32 cellular contexts compared by ENCODE assay signal in genomic region chr4:157806176-157806575, GRCh38.
"Had no signal": no experiment of that assay in that cellular context is flagged by ENCODE, and none has a peak within 500 bp of the region (broad histone marks: within the 10 kb centered on the region; RNA-seq: fewer than 3 reads in every experiment).

No MANE protein-coding gene starts in this region.

- H3K4me3 ChIP-seq: cardiac muscle cell, colonic mucosa, dorsolateral prefrontal cortex, gastroesophageal sphincter, ovary, prostate gland, right atrium auricular region, stomach, suprapubic skin, tibial artery, upper lobe of right lung had no signal

- ATAC-seq: activated CD8-positive, alpha-beta memory T cell treated with anti-CD3 and anti-CD28 coated beads, Interleukin-2, amount 10 ng/mL, durations not matched to agents 7 days and 5 days; activated naive CD4-positive, alpha-beta T cell treated with anti-CD3 and anti-CD28 coated beads, Interleukin-2, amount 50 U/mL, for 72 hours; gastroesophageal sphincter; left cardiac atrium; left ventricle myocardium superior; stimulated activated naive B cell treated with anti-CD40 and anti-IgM and Interleukin-4, amounts not matched to agents 10 μg/mL and 1 μg/mL and 100 μg/mL, for 72 hours; upper lobe of right lung had no signal

- H3K27ac ChIP-seq: colonic mucosa, ovary, prostate gland, right atrium auricular region, suprapubic skin, upper lobe of right lung, WERI-Rb-1 had no signal

- H3K36me3 Mint-ChIP-seq: activated CD8-positive, alpha-beta memory T cell treated with anti-CD3 and anti-CD28 coated beads, Interleukin-2, amount 10 ng/mL, durations not matched to agents 7 days and 5 days; activated naive CD4-positive, alpha-beta T cell treated with anti-CD3 and anti-CD28 coated beads, Interleukin-2, amount 50 U/mL, for 72 hours; brain; naive B cell; stimulated activated naive B cell treated with anti-CD40 and anti-IgM and Interleukin-4, amounts not matched to agents 10 μg/mL and 1 μg/mL and 100 μg/mL, for 72 hours had no signal

- FAIRE-seq: keratinocyte had no signal

- H3K36me3 ChIP-seq: cardiac muscle cell, colonic mucosa, gastroesophageal sphincter, ovary, prostate gland, right atrium auricular region, stomach, suprapubic skin, tibial artery, upper lobe of right lung, WERI-Rb-1 had no signal

- H3K4me1 ChIP-seq: colonic mucosa, prostate gland, right atrium auricular region, suprapubic skin, upper lobe of right lung had no signal

- DNase-seq: activated CD4-positive, alpha-beta memory T cell treated with anti-CD3 and anti-CD28 coated beads, Interleukin-2, amount 10 ng/mL, durations not matched to agents 7 days and 5 days; activated CD4-positive, alpha-beta T cell treated with anti-CD3 and anti-CD28 coated beads, Interleukin-2, amount 10 ng/mL, durations not matched to agents 7 days and 5 days; activated CD4-positive, CD25-positive, alpha-beta regulatory T cell treated with anti-CD3 and anti-CD28 coated beads, Interleukin-2, amount 50 U/mL, for 72 hours; activated CD8-positive, alpha-beta memory T cell treated with anti-CD3 and anti-CD28 coated beads, Interleukin-2, amount 10 ng/mL, durations not matched to agents 7 days and 5 days; activated T-cell treated with anti-CD3 and anti-CD28 coated beads, Interleukin-2, amount 50 U/mL, for 48 hours; aorta; cerebellar nuclear complex; colonic mucosa; dorsolateral prefrontal cortex; effector memory CD4-positive, alpha-beta T cell; left cardiac atrium; left ventricle myocardium superior; naive B cell; ovary; stimulated activated CD4-positive, alpha-beta T cell treated with anti-CD3 and anti-CD28 coated beads, Interleukin-15, amount 100 ng/mL, for 24 hours; stimulated activated CD4-positive, alpha-beta T cell treated with anti-CD3 and anti-CD28 coated beads, Interleukin-2, amount 100 ng/mL, for 24 hours; stimulated activated naive B cell treated with anti-CD40 and anti-IgM and Interleukin-4, amounts not matched to agents 10 μg/mL and 1 μg/mL and 100 μg/mL, for 72 hours; stomach; T-helper 9 cell; tibial artery; upper lobe of right lung; WERI-Rb-1 had no signal

- H3K4me3 Mint-ChIP-seq: activated CD4-positive, alpha-beta memory T cell treated with anti-CD3 and anti-CD28 coated beads, Interleukin-2, amount 10 ng/mL, durations not matched to agents 7 days and 5 days; activated CD4-positive, alpha-beta T cell treated with anti-CD3 and anti-CD28 coated beads, Interleukin-2, amount 10 ng/mL, durations not matched to agents 7 days and 5 days; activated CD8-positive, alpha-beta memory T cell treated with anti-CD3 and anti-CD28 coated beads, Interleukin-2, amount 10 ng/mL, durations not matched to agents 7 days and 5 days; brain; naive B cell; stimulated activated naive B cell treated with anti-CD40 and anti-IgM and Interleukin-4, amounts not matched to agents 10 μg/mL and 1 μg/mL and 100 μg/mL, for 72 hours; T-helper 1 cell treated with Interleukin-12 subunit alpha and Interleukin-12 subunit beta and Interleukin-4 antibody, amounts not matched to agents 30 μg/mL and 1 μg/mL, for 36 hours had no signal

- H3K4me1 Mint-ChIP-seq: activated CD4-positive, alpha-beta memory T cell treated with anti-CD3 and anti-CD28 coated beads, Interleukin-2, amount 10 ng/mL, durations not matched to agents 7 days and 5 days; activated CD4-positive, alpha-beta T cell treated with anti-CD3 and anti-CD28 coated beads, Interleukin-2, amount 10 ng/mL, durations not matched to agents 7 days and 5 days; activated CD8-positive, alpha-beta memory T cell treated with anti-CD3 and anti-CD28 coated beads, Interleukin-2, amount 10 ng/mL, durations not matched to agents 7 days and 5 days; naive B cell; stimulated activated naive B cell treated with anti-CD40 and anti-IgM and Interleukin-4, amounts not matched to agents 10 μg/mL and 1 μg/mL and 100 μg/mL, for 72 hours had no signal

- H3K9me3 Mint-ChIP-seq: activated CD4-positive, alpha-beta memory T cell treated with anti-CD3 and anti-CD28 coated beads, Interleukin-2, amount 10 ng/mL, durations not matched to agents 7 days and 5 days; activated CD4-positive, alpha-beta T cell treated with anti-CD3 and anti-CD28 coated beads, Interleukin-2, amount 10 ng/mL, durations not matched to agents 7 days and 5 days; naive B cell; T-helper 1 cell treated with Interleukin-12 subunit alpha and Interleukin-12 subunit beta and Interleukin-4 antibody, amounts not matched to agents 30 μg/mL and 1 μg/mL, for 36 hours had no signal

- H3K27me3 ChIP-seq: cardiac muscle cell, colonic mucosa, dorsolateral prefrontal cortex, gastroesophageal sphincter, ovary, right atrium auricular region, stomach, suprapubic skin, tibial artery, upper lobe of right lung had no signal

- H3K27me3 Mint-ChIP-seq: activated CD4-positive, alpha-beta memory T cell treated with anti-CD3 and anti-CD28 coated beads, Interleukin-2, amount 10 ng/mL, durations not matched to agents 7 days and 5 days; activated CD4-positive, alpha-beta T cell treated with anti-CD3 and anti-CD28 coated beads, Interleukin-2, amount 10 ng/mL, durations not matched to agents 7 days and 5 days; activated CD8-positive, alpha-beta memory T cell treated with anti-CD3 and anti-CD28 coated beads, Interleukin-2, amount 10 ng/mL, durations not matched to agents 7 days and 5 days; brain; naive B cell; stimulated activated naive B cell treated with anti-CD40 and anti-IgM and Interleukin-4, amounts not matched to agents 10 μg/mL and 1 μg/mL and 100 μg/mL, for 72 hours had no signal

- H3K27ac Mint-ChIP-seq: activated CD4-positive, alpha-beta memory T cell treated with anti-CD3 and anti-CD28 coated beads, Interleukin-2, amount 10 ng/mL, durations not matched to agents 7 days and 5 days; activated CD4-positive, alpha-beta T cell treated with anti-CD3 and anti-CD28 coated beads, Interleukin-2, amount 10 ng/mL, durations not matched to agents 7 days and 5 days; activated CD8-positive, alpha-beta memory T cell treated with anti-CD3 and anti-CD28 coated beads, Interleukin-2, amount 10 ng/mL, durations not matched to agents 7 days and 5 days; activated naive CD4-positive, alpha-beta T cell treated with anti-CD3 and anti-CD28 coated beads, Interleukin-2, amount 50 U/mL, for 72 hours; activated T-helper 2 cell treated with anti-CD3 and anti-CD28 coated beads, Interferon-gamma antibody, Interleukin-2, Interleukin-4, amounts not matched to agents 10 μg/mL and 5 μg/mL and 100 μg/mL, durations not matched to agents 14 hours and 24 hours and 36 hours; naive B cell; stimulated activated naive B cell treated with anti-CD40 and anti-IgM and Interleukin-4, amounts not matched to agents 10 μg/mL and 1 μg/mL and 100 μg/mL, for 72 hours; T-helper 1 cell treated with Interleukin-12 subunit alpha and Interleukin-12 subunit beta and Interleukin-4 antibody, amounts not matched to agents 30 μg/mL and 1 μg/mL, for 36 hours had no signal

- H3K9me3 ChIP-seq: colonic mucosa, gastroesophageal sphincter, ovary, prostate gland, suprapubic skin, upper lobe of right lung had no signal
